ENCODE assay signal across 8 cellular contexts in genomic region chr10:70233109-70233938, GRCh38. TPM values are rescaled to one million over a fixed set of nuclear protein-coding genes. Genes with fewer than 3 reads are reported as not detected.
A peak's percentile ranks its signal among the peaks of the same experiment; 100 is the strongest.
DNase-seq lines count a peak whose midpoint lies in the region; ATAC-seq and TF ChIP-seq lines count a peak whose summit lies in the region.

TSS of gene PPA1 (minus strand) at chr10:70233429. CDS start at chr10:70233327, 102 bp downstream.

- ATAC-seq in GM19395 (IDR thresholded peaks at IDR 0.05; ENCODE audit: unreplicated experiment) (peak; percentile 81), HG03565 (IDR thresholded peaks at IDR 0.05; ENCODE audit: unreplicated experiment) (peak; percentile 84), right lobe of liver (peak; percentile 94 to 99 (median 96))

- TF ChIP-seq POLR2A in right lobe of liver (IDR thresholded peaks at IDR 0.05) = peak; percentile 94

- no peaks in the 10 kb centered on the region for H3K27me3 ChIP-seq in right lobe of liver

- DNase-seq in CD1c-positive myeloid dendritic cell (ENCODE audit: extremely low spot score) = peak; percentile 100
- DNase-seq in NCI-H774 (lab: John Stamatoyannopoulos, UW) = peak; percentile 96
- DNase-seq in activated CD4-positive, alpha-beta T cell treated with anti-CD3 and anti-CD28 coated beads, Interleukin-2, amount 50 U/mL, for 48 hours = peak; percentile 99
- DNase-seq in dermis microvascular lymphatic vessel endothelial cell (ENCODE audit: low read depth in 2 of 2) = peak; percentile 81 to 96
- peak; percentile 99 for DNase-seq in right lobe of liver
- peak; percentile 99 to 100 for DNase-seq in stimulated activated CD4-positive, alpha-beta T cell treated with anti-CD3 and anti-CD28 coated beads, Interleukin-4, amount 100 ng/mL, for 4 hours

- H3K36me3 ChIP-seq in right lobe of liver = peaks cover 0 to 14% (median 0%) of the 10 kb centered on the region in 4 donors

- intact Hi-C loops in right lobe of liver (cut with DNase I) = no loop called here

- WGBS in right lobe of liver (ENCODE audit: insufficient coverage, low coverage, low lambda C conversion rate, missing lambda C conversion rate) = 0% methylated on average over 9 of the region's 74 CpGs

- peak; percentile 18 to 41 (median 28) for TF ChIP-seq CTCF in right lobe of liver (IDR thresholded peaks at IDR 0.05)

- no peaks in the 10 kb centered on the region for H3K9me3 ChIP-seq in right lobe of liver

- peak within 1 kb of the TSS; percentile 76 to 97 (median 91) for H3K27ac ChIP-seq in right lobe of liver

- H3K4me3 ChIP-seq in right lobe of liver = peak within 1 kb of the TSS; percentile 75 to 96 (median 81)

- peaks cover 0 to 6% (median 2%) of the 10 kb centered on the region in 4 donors for H3K4me1 ChIP-seq in right lobe of liver

RNA-seq across cellular contexts. Expression of gene PPA1, which starts in this region (rescaled TPM):
- 109 and 147 TPM in 2 replicates for total RNA-seq in dermis microvascular lymphatic vessel endothelial cell
- 100 to 1,000 TPM in 3 of 6 experiments, 10 to 100 TPM in 3; 64.8 to 133 (median 95.7) TPM for total RNA-seq in right lobe of liver

Comparison
In these comparisons a context has a peak if more than half of its experiments do, and no peak if none do; other contexts are left out.
1. Peak in every context shown above with its lines: DNase-seq, ATAC-seq, H3K4me3 ChIP-seq and H3K27ac ChIP-seq.